44 cellular contexts compared by ENCODE assay signal in the genomic region with DNA sequence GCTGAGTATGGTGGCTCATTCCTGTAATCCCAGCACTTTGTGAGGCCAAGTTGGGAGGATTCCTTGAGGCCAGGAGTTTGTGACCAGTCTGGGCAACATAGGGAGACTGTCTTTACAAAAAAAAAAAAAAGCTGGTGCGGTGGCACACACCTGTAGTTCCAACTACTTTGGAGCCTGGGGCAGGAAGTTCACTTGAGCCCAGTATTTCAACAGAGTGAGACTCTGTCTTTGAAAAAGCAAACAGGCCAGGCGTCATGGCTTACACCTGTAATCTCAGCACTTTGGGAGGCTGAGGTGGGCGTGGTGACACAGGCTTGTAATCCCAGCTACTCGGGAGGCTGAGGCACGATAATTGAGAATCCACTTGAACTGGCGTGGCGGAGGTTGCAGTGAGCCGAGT. TPM values are rescaled to one million over a fixed set of nuclear protein-coding genes. Genes with fewer than 3 reads are reported as not detected.
"Had no signal": no experiment of that assay in that cellular context is flagged by ENCODE, and none has a peak within 500 bp of the region (broad histone marks: within the 10 kb centered on the region; RNA-seq: fewer than 3 reads in every experiment).

No MANE protein-coding gene starts in this region.

- FAIRE-seq: astrocyte, bronchial epithelial cell had no signal

- DNase-seq: activated effector memory CD4-positive, alpha-beta T cell treated with anti-CD3 and anti-CD28 coated beads, Interleukin-2, amount 50 U/mL, for 16 hours; activated effector memory CD4-positive, alpha-beta T cell treated with Interleukin-2 at 50 U/mL for 16 hours; activated gamma-delta T cell; activated gamma-delta T cell treated with Interleukin-2 at 50 U/mL for 16 hours; activated naive CD4-positive, alpha-beta T cell; activated naive CD4-positive, alpha-beta T cell treated with anti-CD3 and anti-CD28 coated beads for 36 hours; activated naive CD4-positive, alpha-beta T cell treated with anti-CD3 and anti-CD28 coated beads, Interleukin-2, amount 10 ng/mL, durations not matched to agents 7 days and 5 days; activated naive CD4-positive, alpha-beta T cell treated with anti-CD3 and anti-CD28 coated beads, Interleukin-2, amount 50 U/mL, for 16 hours; activated naive CD4-positive, alpha-beta T cell treated with Interleukin-2 at 50 U/mL for 16 hours; activated naive CD8-positive, alpha-beta T cell treated with anti-CD3 and anti-CD28 coated beads for 36 hours; activated naive CD8-positive, alpha-beta T cell treated with anti-CD3 and anti-CD28 coated beads, Interleukin-2, amount 10 ng/mL, durations not matched to agents 7 days and 5 days; activated naive CD8-positive, alpha-beta T cell treated with anti-CD3 and anti-CD28 coated beads, Interleukin-2, amount 50 U/mL, for 24 hours; activated T-cell treated with anti-CD3 and anti-CD28 coated beads for 4 hours; activated T-cell treated with anti-CD3 and anti-CD28 coated beads, Interleukin-2, amount 50 U/mL, for 1 hour; activated T-cell treated with anti-CD3 and anti-CD28 coated beads, Interleukin-2, amount 50 U/mL, for 24 hours; activated T-cell treated with anti-CD3 and anti-CD28 coated beads, Interleukin-2, amount 50 U/mL, for 4 hours; activated T-cell treated with anti-CD3 and anti-CD28 coated beads, Interleukin-2, amount 50 U/mL, for 48 hours; activated T-cell treated with anti-CD3 and anti-CD28 coated beads, Interleukin-2, amount 50 U/mL, for 72 hours; adrenal gland; amniotic stem cell; amygdala; anterior cingulate cortex; aorta; body of pancreas; brain microvascular endothelial cell; caudate nucleus; central memory CD4-positive, alpha-beta T cell; cerebellar nuclear complex had no signal

- H3K27ac Mint-ChIP-seq: activated naive CD4-positive, alpha-beta T cell treated with anti-CD3 and anti-CD28 coated beads for 36 hours; activated naive CD4-positive, alpha-beta T cell treated with anti-CD3 and anti-CD28 coated beads, Interleukin-2, amount 10 ng/mL, durations not matched to agents 7 days and 5 days; activated naive CD4-positive, alpha-beta T cell treated with anti-CD3 and anti-CD28 coated beads, Interleukin-2, amount 50 U/mL, for 24 hours; activated naive CD4-positive, alpha-beta T cell treated with anti-CD3 and anti-CD28 coated beads, Interleukin-2, amount 50 U/mL, for 72 hours; activated naive CD8-positive, alpha-beta T cell; activated naive CD8-positive, alpha-beta T cell treated with anti-CD3 and anti-CD28 coated beads for 36 hours; activated naive CD8-positive, alpha-beta T cell treated with anti-CD3 and anti-CD28 coated beads, Interleukin-2, amount 10 ng/mL, durations not matched to agents 7 days and 5 days; activated naive CD8-positive, alpha-beta T cell treated with anti-CD3 and anti-CD28 coated beads, Interleukin-2, amount 50 U/mL, for 24 hours; activated T-cell treated with anti-CD3 and anti-CD28 coated beads, Interleukin-2, amount 50 U/mL, for 24 hours; activated T-cell treated with anti-CD3 and anti-CD28 coated beads, Interleukin-2, amount 50 U/mL, for 72 hours; activated T-helper 1 cell treated with anti-CD3 and anti-CD28 coated beads, Interleukin-12 subunit alpha, Interleukin-12 subunit beta, Interleukin-2, Interleukin-4 antibody, amounts not matched to agents 30 ng/mL and 10 ng/mL and 1 ng/mL, durations not matched to agents 14 hours and 24 hours and 36 hours; activated T-helper 17 cell treated with anti-CD3 and anti-CD28 coated beads, Interleukin-2, amount 50 U/mL, for 72 hours; activated T-helper 2 cell treated with anti-CD3 and anti-CD28 coated beads, Interferon-gamma antibody, Interleukin-2, Interleukin-4, amounts not matched to agents 10 μg/mL and 5 μg/mL and 100 μg/mL, durations not matched to agents 14 hours and 24 hours and 36 hours; brain had no signal

- H3K4me3 Mint-ChIP-seq: activated naive CD4-positive, alpha-beta T cell treated with anti-CD3 and anti-CD28 coated beads for 36 hours; activated naive CD4-positive, alpha-beta T cell treated with anti-CD3 and anti-CD28 coated beads, Interleukin-2, amount 10 ng/mL, durations not matched to agents 7 days and 5 days; activated naive CD4-positive, alpha-beta T cell treated with anti-CD3 and anti-CD28 coated beads, Interleukin-2, amount 50 U/mL, for 24 hours; activated naive CD8-positive, alpha-beta T cell; activated naive CD8-positive, alpha-beta T cell treated with anti-CD3 and anti-CD28 coated beads for 36 hours; activated naive CD8-positive, alpha-beta T cell treated with anti-CD3 and anti-CD28 coated beads, Interleukin-2, amount 10 ng/mL, durations not matched to agents 7 days and 5 days; activated naive CD8-positive, alpha-beta T cell treated with anti-CD3 and anti-CD28 coated beads, Interleukin-2, amount 50 U/mL, for 24 hours; activated T-cell treated with anti-CD3 and anti-CD28 coated beads, Interleukin-2, amount 50 U/mL, for 24 hours; activated T-cell treated with anti-CD3 and anti-CD28 coated beads, Interleukin-2, amount 50 U/mL, for 4 hours; activated T-cell treated with anti-CD3 and anti-CD28 coated beads, Interleukin-2, amount 50 U/mL, for 72 hours; activated T-helper 1 cell treated with anti-CD3 and anti-CD28 coated beads, Interleukin-12 subunit alpha, Interleukin-12 subunit beta, Interleukin-2, Interleukin-4 antibody, amounts not matched to agents 30 ng/mL and 10 ng/mL and 1 ng/mL, durations not matched to agents 14 hours and 24 hours and 36 hours; activated T-helper 17 cell treated with anti-CD3 and anti-CD28 coated beads, Interleukin-2, amount 50 U/mL, for 72 hours; brain; central memory CD8-positive, alpha-beta T cell had no signal

- H3K27me3 ChIP-seq: adrenal gland, ascending aorta, body of pancreas, brain microvascular endothelial cell, breast epithelium, cardiac muscle cell had no signal

- H3K36me3 ChIP-seq: adrenal gland, ascending aorta, brain microvascular endothelial cell, breast epithelium, cardiac muscle cell had no signal

- H3K4me1 Mint-ChIP-seq: activated T-helper 17 cell treated with anti-CD3 and anti-CD28 coated beads, Interleukin-2, amount 50 U/mL, for 72 hours; brain had no signal

- H3K36me3 Mint-ChIP-seq: activated naive CD4-positive, alpha-beta T cell treated with anti-CD3 and anti-CD28 coated beads, Interleukin-2, amount 50 U/mL, for 24 hours had no signal

- H3K9me3 Mint-ChIP-seq: activated naive CD4-positive, alpha-beta T cell treated with anti-CD3 and anti-CD28 coated beads for 36 hours; activated naive CD4-positive, alpha-beta T cell treated with anti-CD3 and anti-CD28 coated beads, Interleukin-2, amount 10 ng/mL, durations not matched to agents 7 days and 5 days; activated naive CD4-positive, alpha-beta T cell treated with anti-CD3 and anti-CD28 coated beads, Interleukin-2, amount 50 U/mL, for 24 hours; activated naive CD4-positive, alpha-beta T cell treated with anti-CD3 and anti-CD28 coated beads, Interleukin-2, amount 50 U/mL, for 72 hours; activated naive CD8-positive, alpha-beta T cell treated with anti-CD3 and anti-CD28 coated beads for 36 hours; activated naive CD8-positive, alpha-beta T cell treated with anti-CD3 and anti-CD28 coated beads, Interleukin-2, amount 10 ng/mL, durations not matched to agents 7 days and 5 days; activated naive CD8-positive, alpha-beta T cell treated with anti-CD3 and anti-CD28 coated beads, Interleukin-2, amount 50 U/mL, for 24 hours; activated T-cell treated with anti-CD3 and anti-CD28 coated beads, Interleukin-2, amount 50 U/mL, for 24 hours; activated T-cell treated with anti-CD3 and anti-CD28 coated beads, Interleukin-2, amount 50 U/mL, for 4 hours; activated T-cell treated with anti-CD3 and anti-CD28 coated beads, Interleukin-2, amount 50 U/mL, for 72 hours; activated T-helper 1 cell treated with anti-CD3 and anti-CD28 coated beads, Interleukin-12 subunit alpha, Interleukin-12 subunit beta, Interleukin-2, Interleukin-4 antibody, amounts not matched to agents 30 ng/mL and 10 ng/mL and 1 ng/mL, durations not matched to agents 14 hours and 24 hours and 36 hours; activated T-helper 17 cell treated with anti-CD3 and anti-CD28 coated beads, Interleukin-2, amount 50 U/mL, for 72 hours; activated T-helper 2 cell treated with anti-CD3 and anti-CD28 coated beads, Interferon-gamma antibody, Interleukin-2, Interleukin-4, amounts not matched to agents 10 μg/mL and 5 μg/mL and 100 μg/mL, durations not matched to agents 14 hours and 24 hours and 36 hours; brain; central memory CD8-positive, alpha-beta T cell had no signal

- H3K27ac ChIP-seq: adrenal gland, ascending aorta, body of pancreas, brain microvascular endothelial cell, breast epithelium, cardiac muscle cell had no signal

- ATAC-seq: activated naive CD4-positive, alpha-beta T cell treated with anti-CD3 and anti-CD28 coated beads, Interleukin-2, amount 50 U/mL, for 72 hours; activated naive CD8-positive, alpha-beta T cell treated with anti-CD3 and anti-CD28 coated beads, Interleukin-2, amount 50 U/mL, for 24 hours; activated T-cell treated with anti-CD3 and anti-CD28 coated beads, Interleukin-2, amount 50 U/mL, for 4 hours; activated T-cell treated with anti-CD3 and anti-CD28 coated beads, Interleukin-2, amount 50 U/mL, for 72 hours; activated T-helper 17 cell treated with anti-CD3 and anti-CD28 coated beads, Interleukin-2, amount 50 U/mL, for 72 hours; body of pancreas had no signal

- H3K4me1 ChIP-seq: adrenal gland, ascending aorta, body of pancreas, breast epithelium had no signal

- H3K27me3 Mint-ChIP-seq: activated naive CD4-positive, alpha-beta T cell treated with anti-CD3 and anti-CD28 coated beads, Interleukin-2, amount 10 ng/mL, durations not matched to agents 7 days and 5 days; activated naive CD4-positive, alpha-beta T cell treated with anti-CD3 and anti-CD28 coated beads, Interleukin-2, amount 50 U/mL, for 24 hours; activated naive CD8-positive, alpha-beta T cell; activated naive CD8-positive, alpha-beta T cell treated with anti-CD3 and anti-CD28 coated beads for 36 hours; activated naive CD8-positive, alpha-beta T cell treated with anti-CD3 and anti-CD28 coated beads, Interleukin-2, amount 10 ng/mL, durations not matched to agents 7 days and 5 days; activated naive CD8-positive, alpha-beta T cell treated with anti-CD3 and anti-CD28 coated beads, Interleukin-2, amount 50 U/mL, for 24 hours; activated T-cell treated with anti-CD3 and anti-CD28 coated beads, Interleukin-2, amount 50 U/mL, for 24 hours; activated T-helper 17 cell treated with anti-CD3 and anti-CD28 coated beads, Interleukin-2, amount 50 U/mL, for 72 hours; brain; central memory CD8-positive, alpha-beta T cell had no signal

- H3K4me3 ChIP-seq: adrenal gland, ascending aorta, body of pancreas, breast epithelium, cardiac muscle cell had no signal

- H3K9me3 ChIP-seq: adrenal gland, ascending aorta, body of pancreas, breast epithelium had no signal

RNA-seq across cellular contexts. Expression of a gene that starts 28.7 kb away (rescaled TPM):
- total RNA-seq: ascending aorta had no signal

RNA-seq across cellular contexts. Expression of a gene that starts 31.2 kb away (rescaled TPM):
- total RNA-seq: activated naive CD4-positive, alpha-beta T cell treated with anti-CD3 and anti-CD28 coated beads for 36 hours; activated naive CD8-positive, alpha-beta T cell treated with anti-CD3 and anti-CD28 coated beads for 36 hours; activated naive CD8-positive, alpha-beta T cell treated with anti-CD3 and anti-CD28 coated beads, Interleukin-2, amount 10 ng/mL, durations not matched to agents 7 days and 5 days; activated T-cell treated with anti-CD3 and anti-CD28 coated beads, Interleukin-2, amount 50 U/mL, for 4 hours; activated T-cell treated with anti-CD3 and anti-CD28 coated beads, Interleukin-2, amount 50 U/mL, for 72 hours; activated T-helper 17 cell treated with anti-CD3 and anti-CD28 coated beads, Interleukin-2, amount 50 U/mL, for 72 hours; activated T-helper 2 cell treated with anti-CD3 and anti-CD28 coated beads, Interferon-gamma antibody, Interleukin-2, Interleukin-4, amounts not matched to agents 10 μg/mL and 5 μg/mL and 100 μg/mL, durations not matched to agents 14 hours and 24 hours and 36 hours; adrenal gland; aorta; ascending aorta; astrocyte; body of pancreas; breast epithelium; bronchial epithelial cell; cardiac muscle cell; cardiac septum; cerebellum had no signal
- polyA plus RNA-seq: adipose tissue, adrenal gland, aorta, cardiac muscle cell had no signal
